8 cellular contexts compared by ENCODE assay signal in genomic region chr11:416757-417621, GRCh38. TPM values are rescaled to one million over a fixed set of nuclear protein-coding genes. Genes with fewer than 3 reads are reported as not detected.
A peak's percentile ranks its signal among the peaks of the same experiment; 100 is the strongest.
DNase-seq lines count a peak whose midpoint lies in the region; ATAC-seq and TF ChIP-seq lines count a peak whose summit lies in the region.

No MANE protein-coding gene starts in this region.

- H3K36me3 Mint-ChIP-seq in WTC11 (no peaks in the 10 kb centered on the region), neural progenitor cell (no peaks in the 10 kb centered on the region)

- H3K27ac Mint-ChIP-seq in WTC11 (no peak overlapping the region), neural progenitor cell (no peak overlapping the region)

- peaks cover 7% of the 10 kb centered on the region; the same call in 1 of the 2 replicates for H4K20me1 ChIP-seq in BLaER1
- peaks cover 4% of the 10 kb centered on the region for H4K20me1 ChIP-seq in neural progenitor cell (ENCODE audit: low read depth)

- H3K9me3 ChIP-seq in BLaER1 (no peaks in the 10 kb centered on the region), HUES48 (ENCODE audit: control insufficient read depth, insufficient read depth, low read length) (no peaks in the 10 kb centered on the region), neural progenitor cell (ENCODE audit: low read depth) (no peaks in the 10 kb centered on the region)

- H3K4me1 ChIP-seq in BLaER1 (peaks cover 48% of the 10 kb centered on the region), HUES48 (ENCODE audit: control insufficient read depth, insufficient read depth, low read length) (peaks cover 11% of the 10 kb centered on the region), neural progenitor cell (peaks cover 5% of the 10 kb centered on the region)

- CTCF ChIA-PET in WTC11 (lab: Charles Lee), result interaction anchor here (0.6 to 3.9 kb wide), 10 partner anchors 10 to 167 kb away, joined by 3 to 35 read pairs (median 4); partner anchors contain the start of gene PKP3

- H3K4me1 Mint-ChIP-seq in WTC11 (peaks cover 23% of the 10 kb centered on the region), neural progenitor cell (no peaks in the 10 kb centered on the region)

- no peaks in the 10 kb centered on the region for H3K79me2 ChIP-seq in neural progenitor cell (ENCODE audit: low read depth)

- H2AFZ ChIP-seq in neural progenitor cell (replicated peaks), result peak overlapping the region; percentile 98

- H3K27me3 Mint-ChIP-seq in WTC11 (ENCODE audit: low read depth), result peaks cover 10% of the 10 kb centered on the region
- H3K27me3 Mint-ChIP-seq in neural progenitor cell (ENCODE audit: insufficient read depth, low read depth), result peaks cover 40% of the 10 kb centered on the region

- H3K27ac ChIP-seq in BLaER1 (peak overlapping the region; percentile 89), HUES48 (ENCODE audit: low read depth, low read length) (no peak overlapping the region), neural progenitor cell (no peak overlapping the region)

- H3K4me3 Mint-ChIP-seq in WTC11, result peak overlapping the region; percentile 74
- no peak overlapping the region for H3K4me3 Mint-ChIP-seq in neural progenitor cell

- H3K4me3 ChIP-seq in BLaER1 (peak overlapping the region; percentile 82), HUES48 (ENCODE audit: low read depth, low read length) (peak overlapping the region; percentile 76), epithelial cell of proximal tubule (ENCODE audit: low read depth, low read length) (peak overlapping the region; percentile 66), neural progenitor cell (peak overlapping the region; percentile 60)

- H3K27me3 ChIP-seq in BLaER1 (no peaks in the 10 kb centered on the region), HUES48 (ENCODE audit: control insufficient read depth, insufficient read depth, low read length) (peaks cover 11% of the 10 kb centered on the region; the same call in 1 of the 2 replicates), neural progenitor cell (peaks cover 57% of the 10 kb centered on the region)

- POLR2A ChIA-PET in WTC11 (lab: Charles Lee), result interaction anchor here (0.6 to 2.4 kb wide), 8 partner anchors 9 to 119 kb away, joined by 3 to 12 read pairs (median 4); partner anchors contain the start of genes IFITM5 and PKP3

- H3K4me2 ChIP-seq in BLaER1 (peak overlapping the region; percentile 99), neural progenitor cell (peak overlapping the region; percentile 92)

- no peaks in the 10 kb centered on the region for H3F3A ChIP-seq in neural progenitor cell (ENCODE audit: low read depth)

- H3K9ac ChIP-seq in BLaER1 (peak overlapping the region; percentile 86), HUES48 (ENCODE audit: low read depth, low read length) (peak overlapping the region; percentile 55; the same call in 1 of the 2 replicates), neural progenitor cell (no peak overlapping the region)

- H3K36me3 ChIP-seq in BLaER1 (no peaks in the 10 kb centered on the region), HUES48 (ENCODE audit: control insufficient read depth, insufficient read depth, low read length) (no peaks in the 10 kb centered on the region), neural progenitor cell (no peaks in the 10 kb centered on the region)

- peak; percentile 84 for ATAC-seq in WTC11
- no peak for ATAC-seq in HG02852 (IDR thresholded peaks at IDR 0.05; ENCODE audit: unreplicated experiment)
- no peak for ATAC-seq in GM21528 (IDR thresholded peaks at IDR 0.05; ENCODE audit: low FRiP score, unreplicated experiment)

- no peaks in the 10 kb centered on the region for H3K9me3 Mint-ChIP-seq in WTC11
- H3K9me3 Mint-ChIP-seq in neural progenitor cell, result peaks cover 2% of the 10 kb centered on the region

- DNase-seq in WTC11 (ENCODE audit: low spot score) (peak; percentile 88), epithelial cell of proximal tubule (ENCODE audit: low read depth) (no peak), neural progenitor cell (ENCODE audit: low spot score) (peak; percentile 62)
- no peak for DNase-seq in stimulated activated CD4-positive, alpha-beta T cell treated with anti-CD3 and anti-CD28 coated beads, Interleukin-1b, Interleukin-23, amount 100 ng/mL, for 48 hours

- no peak for TF ChIP-seq CTCF in WTC11 (IDR thresholded peaks at IDR 0.05)
- TF ChIP-seq CTCF in epithelial cell of proximal tubule (conservative IDR thresholded peaks at IDR 0.05; ENCODE audit: low read depth, low read length), result no peak
- no peak for TF ChIP-seq CTCF in neural progenitor cell (IDR thresholded peaks at IDR 0.05)

TF ChIP-seq in WTC11, 78 proteins besides CTCF, POLR2A, EP300 and RAD21 (continues in another document):
- no peak for TF ChIP-seq USF2 (CRISPR knock-in tag; IDR thresholded peaks at IDR 0.05)
- TF ChIP-seq STAT6 (CRISPR knock-in tag; conservative IDR thresholded peaks at IDR 0.05; ENCODE audit: low read depth), result peak; percentile 16; the same call in 1 of the 2 replicates
- TF ChIP-seq OVOL2 (CRISPR knock-in tag; IDR thresholded peaks at IDR 0.05; ENCODE audit: borderline replicate concordance), result no peak
- no peak for TF ChIP-seq CDX4 (CRISPR knock-in tag; IDR thresholded peaks at IDR 0.05; ENCODE audit: borderline replicate concordance)
- TF ChIP-seq ZNF281 (CRISPR knock-in tag; IDR thresholded peaks at IDR 0.05), result peak; percentile 64; the same call in 1 of the 2 replicates
- 0 out of 2 replicates have a peak, but pooled peaks have one; percentile 25 for TF ChIP-seq ZNF138 (CRISPR knock-in tag; conservative IDR thresholded peaks at IDR 0.05)
- TF ChIP-seq CBFB (CRISPR knock-in tag; IDR thresholded peaks at IDR 0.05; ENCODE audit: low read depth), result peak; percentile 53; the same call in 1 of the 2 replicates

RNA-seq across cellular contexts. Expression of gene SIGIRR, which starts 2.2 kb away (rescaled TPM):
- total RNA-seq in WTC11 (2021) (85.2 to 98.9 TPM (median 91.8 TPM) in 3 replicates), epithelial cell of proximal tubule (52.9 and 83.9 TPM in 2 replicates), neural progenitor cell (ENCODE audit: low replicate concordance) (5.4 and 8.4 TPM in 2 replicates)

RNA-seq across cellular contexts. Expression of gene PKP3, which starts 23.0 kb away (rescaled TPM):
- total RNA-seq in WTC11 (2021), result 17.3 to 23.4 TPM (median 21.4 TPM) in 3 replicates
- 20.6 and 30.7 TPM in 2 replicates for total RNA-seq in epithelial cell of proximal tubule
- 6.5 and 8.5 TPM in 2 replicates for total RNA-seq in neural progenitor cell (ENCODE audit: low replicate concordance)

RNA-seq across cellular contexts. Expression of gene ANO9, which starts 24.8 kb away (rescaled TPM):
- total RNA-seq in WTC11 (2021) (13.2 to 17.6 TPM (median 16.6 TPM) in 3 replicates), epithelial cell of proximal tubule (7.7 and 20.1 TPM in 2 replicates), neural progenitor cell (ENCODE audit: low replicate concordance) (1.3 and 4.7 TPM in 2 replicates)

RNA-seq across cellular contexts. Expression of gene PTDSS2, which starts 33.1 kb away (rescaled TPM):
- total RNA-seq in WTC11 (2021) (49.5 to 56.8 TPM (median 55.2 TPM) in 3 replicates), epithelial cell of proximal tubule (53.4 and 66.1 TPM in 2 replicates), neural progenitor cell (ENCODE audit: low replicate concordance) (24.7 and 44.2 TPM in 2 replicates)

RNA-seq across cellular contexts. Expression of gene B4GALNT4, which starts 47.7 kb away (rescaled TPM):
- 88.0 to 113 TPM (median 97.8 TPM) in 3 replicates for total RNA-seq in WTC11 (2021)
- total RNA-seq in epithelial cell of proximal tubule, result 13.9 and 24.4 TPM in 2 replicates
- 16.4 and 110 TPM in 2 replicates for total RNA-seq in neural progenitor cell (ENCODE audit: low replicate concordance)

Comparison
In these comparisons a context has a peak if more than half of its experiments do, and no peak if none do; other contexts are left out.
1. DNase-seq: peak in WTC11 (single experiment) and neural progenitor cell (single experiment); none in epithelial cell of proximal tubule (single experiment) and stimulated activated CD4-positive, alpha-beta T cell treated with anti-CD3 and anti-CD28 coated beads, Interleukin-1b, Interleukin-23, amount 100 ng/mL, for 48 hours (single experiment).
2. Peak in every context shown above with its lines, with median percentiles within 50 percentile points of each other: H3K4me3 ChIP-seq.